Comparison of ENCODE assay signal across 1 cellular context in the genomic region with DNA sequence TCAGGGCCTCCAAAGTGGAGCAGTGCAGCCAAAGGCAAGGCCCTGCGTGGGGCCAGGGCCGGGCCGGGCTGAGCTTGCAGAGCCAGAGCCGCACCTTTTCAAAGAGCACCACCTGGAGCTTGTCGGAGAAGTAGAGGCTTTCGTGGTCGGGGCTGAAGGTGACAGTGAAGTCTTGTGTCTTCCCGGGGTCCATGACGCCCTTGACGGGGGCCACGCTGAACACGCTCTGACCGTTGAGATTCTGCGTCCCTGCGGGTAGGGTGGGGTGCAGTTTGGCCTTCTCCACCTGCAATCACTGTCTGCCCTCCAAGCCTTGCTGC.
TF ChIP-seq lines count a peak whose summit lies in the region.

No MANE protein-coding gene starts in this region.

TF ChIP-seq in HepG2, 621 proteins besides CTCF, POLR2A, EP300 and RAD21:
- TF ChIP-seq ZNF160 (CRISPR knock-in tag; IDR thresholded peaks at IDR 0.05): 0 out of 2 replicates have a peak, but pooled peaks have one; percentile 4
- 0 out of 2 replicates have a peak, but pooled peaks have one; percentile 5 for TF ChIP-seq ZNF451 (CRISPR knock-in tag; IDR thresholded peaks at IDR 0.05)
- no peak for TF ChIP-seq U2AF1 (optimal IDR thresholded peaks at IDR 0.05; ENCODE audit: low read depth, low read length)
- no peak for TF ChIP-seq ZNF83 (CRISPR knock-in tag; IDR thresholded peaks at IDR 0.05; ENCODE audit: borderline replicate concordance)
- TF ChIP-seq, protein P1, sequence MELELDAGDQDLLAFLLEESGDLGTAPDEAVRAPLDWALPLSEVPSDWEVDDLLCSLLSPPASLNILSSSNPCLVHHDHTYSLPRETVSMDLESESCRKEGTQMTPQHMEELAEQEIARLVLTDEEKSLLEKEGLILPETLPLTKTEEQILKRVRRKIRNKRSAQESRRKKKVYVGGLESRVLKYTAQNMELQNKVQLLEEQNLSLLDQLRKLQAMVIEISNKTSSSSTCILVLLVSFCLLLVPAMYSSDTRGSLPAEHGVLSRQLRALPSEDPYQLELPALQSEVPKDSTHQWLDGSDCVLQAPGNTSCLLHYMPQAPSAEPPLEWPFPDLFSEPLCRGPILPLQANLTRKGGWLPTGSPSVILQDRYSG (CRISPR knock-in tag; IDR thresholded peaks at IDR 0.05): no peak
- no peak for TF ChIP-seq CCDC6 (CRISPR knock-in tag; IDR thresholded peaks at IDR 0.05)
- no peak for TF ChIP-seq CCAR2 (optimal IDR thresholded peaks at IDR 0.05; ENCODE audit: low read depth, low read length)
- TF ChIP-seq, protein P2, sequence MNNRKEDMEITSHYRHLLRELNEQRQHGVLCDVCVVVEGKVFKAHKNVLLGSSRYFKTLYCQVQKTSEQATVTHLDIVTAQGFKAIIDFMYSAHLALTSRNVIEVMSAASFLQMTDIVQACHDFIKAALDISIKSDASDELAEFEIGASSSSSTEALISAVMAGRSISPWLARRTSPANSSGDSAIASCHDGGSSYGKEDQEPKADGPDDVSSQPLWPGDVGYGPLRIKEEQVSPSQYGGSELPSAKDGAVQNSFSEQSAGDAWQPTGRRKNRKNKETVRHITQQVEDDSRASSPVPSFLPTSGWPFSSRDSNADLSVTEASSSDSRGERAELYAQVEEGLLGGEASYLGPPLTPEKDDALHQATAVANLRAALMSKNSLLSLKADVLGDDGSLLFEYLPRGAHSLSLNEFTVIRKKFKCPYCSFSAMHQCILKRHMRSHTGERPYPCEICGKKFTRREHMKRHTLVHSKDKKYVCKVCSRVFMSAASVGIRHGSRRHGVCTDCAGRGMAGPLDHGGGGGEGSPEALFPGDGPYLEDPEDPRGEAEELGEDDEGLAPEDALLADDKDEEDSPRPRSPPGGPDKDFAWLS (CRISPR knock-in tag; IDR thresholded peaks at IDR 0.05; ENCODE audit: borderline replicate concordance): no peak
- no peak for TF ChIP-seq BCL6 (CRISPR knock-in tag; IDR thresholded peaks at IDR 0.05)
- TF ChIP-seq ZNF430 (CRISPR knock-in tag; IDR thresholded peaks at IDR 0.05): no peak
- no peak for TF ChIP-seq CBFB (CRISPR knock-in tag; IDR thresholded peaks at IDR 0.05)
- TF ChIP-seq, protein P3, sequence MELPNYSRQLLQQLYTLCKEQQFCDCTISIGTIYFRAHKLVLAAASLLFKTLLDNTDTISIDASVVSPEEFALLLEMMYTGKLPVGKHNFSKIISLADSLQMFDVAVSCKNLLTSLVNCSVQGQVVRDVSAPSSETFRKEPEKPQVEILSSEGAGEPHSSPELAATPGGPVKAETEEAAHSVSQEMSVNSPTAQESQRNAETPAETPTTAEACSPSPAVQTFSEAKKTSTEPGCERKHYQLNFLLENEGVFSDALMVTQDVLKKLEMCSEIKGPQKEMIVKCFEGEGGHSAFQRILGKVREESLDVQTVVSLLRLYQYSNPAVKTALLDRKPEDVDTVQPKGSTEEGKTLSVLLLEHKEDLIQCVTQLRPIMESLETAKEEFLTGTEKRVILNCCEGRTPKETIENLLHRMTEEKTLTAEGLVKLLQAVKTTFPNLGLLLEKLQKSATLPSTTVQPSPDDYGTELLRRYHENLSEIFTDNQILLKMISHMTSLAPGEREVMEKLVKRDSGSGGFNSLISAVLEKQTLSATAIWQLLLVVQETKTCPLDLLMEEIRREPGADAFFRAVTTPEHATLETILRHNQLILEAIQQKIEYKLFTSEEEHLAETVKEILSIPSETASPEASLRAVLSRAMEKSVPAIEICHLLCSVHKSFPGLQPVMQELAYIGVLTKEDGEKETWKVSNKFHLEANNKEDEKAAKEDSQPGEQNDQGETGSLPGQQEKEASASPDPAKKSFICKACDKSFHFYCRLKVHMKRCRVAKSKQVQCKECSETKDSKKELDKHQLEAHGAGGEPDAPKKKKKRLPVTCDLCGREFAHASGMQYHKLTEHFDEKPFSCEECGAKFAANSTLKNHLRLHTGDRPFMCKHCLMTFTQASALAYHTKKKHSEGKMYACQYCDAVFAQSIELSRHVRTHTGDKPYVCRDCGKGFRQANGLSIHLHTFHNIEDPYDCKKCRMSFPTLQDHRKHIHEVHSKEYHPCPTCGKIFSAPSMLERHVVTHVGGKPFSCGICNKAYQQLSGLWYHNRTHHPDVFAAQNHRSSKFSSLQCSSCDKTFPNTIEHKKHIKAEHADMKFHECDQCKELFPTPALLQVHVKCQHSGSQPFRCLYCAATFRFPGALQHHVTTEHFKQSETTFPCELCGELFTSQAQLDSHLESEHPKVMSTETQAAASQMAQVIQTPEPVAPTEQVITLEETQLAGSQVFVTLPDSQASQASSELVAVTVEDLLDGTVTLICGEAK (IDR thresholded peaks at IDR 0.05): no peak
- TF ChIP-seq, protein P3 (CRISPR knock-in tag; IDR thresholded peaks at IDR 0.05): no peak
- no peak for TF ChIP-seq TCF12 (IDR thresholded peaks at IDR 0.05)
- TF ChIP-seq TCF12 (CRISPR knock-in tag; IDR thresholded peaks at IDR 0.05): no peak
- TF ChIP-seq ZBTB21 (CRISPR knock-in tag; IDR thresholded peaks at IDR 0.05): no peak
- TF ChIP-seq, protein P4, sequence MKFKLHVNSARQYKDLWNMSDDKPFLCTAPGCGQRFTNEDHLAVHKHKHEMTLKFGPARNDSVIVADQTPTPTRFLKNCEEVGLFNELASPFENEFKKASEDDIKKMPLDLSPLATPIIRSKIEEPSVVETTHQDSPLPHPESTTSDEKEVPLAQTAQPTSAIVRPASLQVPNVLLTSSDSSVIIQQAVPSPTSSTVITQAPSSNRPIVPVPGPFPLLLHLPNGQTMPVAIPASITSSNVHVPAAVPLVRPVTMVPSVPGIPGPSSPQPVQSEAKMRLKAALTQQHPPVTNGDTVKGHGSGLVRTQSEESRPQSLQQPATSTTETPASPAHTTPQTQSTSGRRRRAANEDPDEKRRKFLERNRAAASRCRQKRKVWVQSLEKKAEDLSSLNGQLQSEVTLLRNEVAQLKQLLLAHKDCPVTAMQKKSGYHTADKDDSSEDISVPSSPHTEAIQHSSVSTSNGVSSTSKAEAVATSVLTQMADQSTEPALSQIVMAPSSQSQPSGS (CRISPR knock-in tag; IDR thresholded peaks at IDR 0.05): no peak
- peak; percentile 13 for TF ChIP-seq AGO1 (IDR thresholded peaks at IDR 0.05; ENCODE audit: low read depth, low read length, poor library complexity, severe bottlenecking)
- TF ChIP-seq KDM5B (CRISPR knock-in tag; IDR thresholded peaks at IDR 0.05; ENCODE audit: borderline replicate concordance): no peak
- peak; percentile 16 for TF ChIP-seq STAG1 (CRISPR knock-in tag; IDR thresholded peaks at IDR 0.05)
- no peak for TF ChIP-seq ZNF644 (CRISPR knock-in tag; IDR thresholded peaks at IDR 0.05; ENCODE audit: low read depth)
- TF ChIP-seq MAFG (CRISPR knock-in tag; IDR thresholded peaks at IDR 0.05): no peak; the same call in 1 of the 2 replicates
